ENCODE assay signal across 23 cellular contexts in genomic region chr2:74425523-74425922, GRCh38. TPM values are rescaled to one million over a fixed set of nuclear protein-coding genes. Genes with fewer than 3 reads are reported as not detected.
DNase-seq lines count a peak whose midpoint lies in the region; ATAC-seq and TF ChIP-seq lines count a peak whose summit lies in the region.
"Had no signal": no experiment of that assay in that cellular context is flagged by ENCODE, and none has a peak within 500 bp of the region (broad histone marks: within the 10 kb centered on the region; RNA-seq: fewer than 3 reads in every experiment).

No MANE protein-coding gene starts in this region.

- H3K9me3 ChIP-seq in HCT116 (ENCODE audit: control insufficient read depth in 1 of 2, insufficient read depth in 1 of 2, low read depth in 1 of 2, low read length in 2 of 2) (no peaks in the 10 kb centered on the region), endodermal cell (ENCODE audit: control insufficient read depth, low read length) (no peaks in the 10 kb centered on the region)
- H3K9me3 ChIP-seq: adrenal gland, heart right ventricle, upper lobe of left lung had no signal

- H3K36me3 ChIP-seq in HCT116 (ENCODE audit: control insufficient read depth in 1 of 2, insufficient read depth in 2 of 2, low read length in 2 of 2) (peaks cover 28 to 46% of the 10 kb centered on the region in 2 experiments), endodermal cell (ENCODE audit: control insufficient read depth, insufficient read depth, low read length) (peaks cover 60% of the 10 kb centered on the region)

- H3K36me3 Mint-ChIP-seq in endodermal cell (ENCODE audit: low read depth) (peaks cover 46% of the 10 kb centered on the region), nephron (ENCODE audit: low read depth) (peaks cover 49% of the 10 kb centered on the region)
- H3K36me3 Mint-ChIP-seq: natural killer cell treated with Interleukin-12 subunit alpha and Interleukin-12 subunit beta and Interleukin-15 and Interleukin-18, amount 100 ng/mL, for 72 hours had no signal

- no peaks in the 10 kb centered on the region for H4K20me1 ChIP-seq in HCT116 (ENCODE audit: insufficient read depth)

- H3K4me2 ChIP-seq in HCT116 (ENCODE audit: low read length), result no peak overlapping the region
- H3K4me2 ChIP-seq: PC-9 had no signal

- no peak overlapping the region for H3K27ac ChIP-seq in HCT116 (ENCODE audit: low read depth, low read length)
- no peak overlapping the region for H3K27ac ChIP-seq in endodermal cell (ENCODE audit: low read depth, low read length)
- H3K27ac ChIP-seq: adrenal gland, heart right ventricle, PC-9, SK-N-MC, upper lobe of left lung had no signal

- H2AFZ ChIP-seq in HCT116 (ENCODE audit: low read depth, low read length, poor library complexity, severe bottlenecking), result no peak overlapping the region
- H2AFZ ChIP-seq: PC-9 had no signal

- peak overlapping the region; percentile 63 for H3K27ac Mint-ChIP-seq in endodermal cell
- H3K27ac Mint-ChIP-seq in nephron, result peak overlapping the region in 2 of 3 experiments; percentile 9 to 48
- H3K27ac Mint-ChIP-seq: activated CD8-positive, alpha-beta memory T cell treated with anti-CD3 and anti-CD28 coated beads, Interleukin-2, amount 10 ng/mL, durations not matched to agents 7 days and 5 days; natural killer cell treated with Interleukin-12 subunit alpha and Interleukin-12 subunit beta and Interleukin-15 and Interleukin-18, amount 100 ng/mL, for 72 hours; stimulated activated naive B cell treated with anti-CD40 and anti-IgM and Interleukin-4, amounts not matched to agents 10 μg/mL and 1 μg/mL and 100 μg/mL, for 72 hours had no signal

- TF ChIP-seq RAD21 in HCT116 (IDR thresholded peaks at IDR 0.05; ENCODE audit: low read depth), result no peak

- POLR2A ChIA-PET in HCT116 (lab: Charles Lee) (no interaction called here), GM10248 (lab: Yijun Ruan, JAX) (no interaction called here)

- no peaks in the 10 kb centered on the region for H3K79me2 ChIP-seq in HCT116 (ENCODE audit: insufficient read depth, low read length)

- H3K27me3 ChIP-seq in HCT116 (ENCODE audit: insufficient read depth, low read length) (no peaks in the 10 kb centered on the region), endodermal cell (ENCODE audit: control insufficient read depth, insufficient read depth, low read length, poor library complexity, severe bottlenecking) (peaks cover under 1% of the 10 kb centered on the region)
- H3K27me3 ChIP-seq: adrenal gland, heart right ventricle, upper lobe of left lung had no signal

- H3K9ac ChIP-seq in HCT116 (ENCODE audit: low read length) (no peak overlapping the region), endodermal cell (ENCODE audit: extremely low read depth, low read length, poor library complexity, severe bottlenecking) (no peak overlapping the region)

- RAD21 ChIA-PET in HCT116 (lab: Charles Lee; ENCODE audit: low non-redundant PET in 1 of 2, low total read pairs in 2 of 2, uncharacterized antibody in 2 of 2, unreplicated experiment in 2 of 2), result no interaction called here

- no peak for TF ChIP-seq POLR2A in HCT116 (IDR thresholded peaks at IDR 0.05; ENCODE audit: borderline replicate concordance, extremely low read depth, insufficient read depth, insufficient read length)

- intact Hi-C loops in HCT116 (cut with micrococcal nuclease), result no loop called here

- no peak for ATAC-seq in HCT116
- ATAC-seq: activated CD8-positive, alpha-beta memory T cell treated with anti-CD3 and anti-CD28 coated beads, Interleukin-2, amount 10 ng/mL, durations not matched to agents 7 days and 5 days; heart right ventricle; natural killer cell treated with Interleukin-12 subunit alpha and Interleukin-12 subunit beta and Interleukin-15 and Interleukin-18, amount 100 ng/mL, for 72 hours; stimulated activated naive B cell treated with anti-CD40 and anti-IgM and Interleukin-4, amounts not matched to agents 10 μg/mL and 1 μg/mL and 100 μg/mL, for 72 hours had no signal

- H3K4me3 ChIP-seq in HCT116 (replicated peaks in 1 of 2; ENCODE audit: low read depth in 1 of 2, low read length in 2 of 2) (no peak overlapping the region), endodermal cell (ENCODE audit: low read length) (no peak overlapping the region)
- H3K4me3 ChIP-seq: adrenal gland, heart right ventricle, PC-9, SK-N-MC, upper lobe of left lung had no signal

- H3K27me3 Mint-ChIP-seq in endodermal cell (ENCODE audit: insufficient read depth), result peaks cover 19% of the 10 kb centered on the region
- H3K27me3 Mint-ChIP-seq in nephron (ENCODE audit: low read depth), result no peaks in the 10 kb centered on the region
- H3K27me3 Mint-ChIP-seq: CD4-positive, alpha-beta memory T cell; central memory CD8-positive, alpha-beta T cell; natural killer cell treated with Interleukin-12 subunit alpha and Interleukin-12 subunit beta and Interleukin-15 and Interleukin-18, amount 100 ng/mL, for 72 hours; stimulated activated naive B cell treated with anti-CD40 and anti-IgM and Interleukin-4, amounts not matched to agents 10 μg/mL and 1 μg/mL and 100 μg/mL, for 72 hours had no signal

- no peak overlapping the region for H3K4me3 Mint-ChIP-seq in endodermal cell
- H3K4me3 Mint-ChIP-seq in nephron, result no peak overlapping the region
- H3K4me3 Mint-ChIP-seq: activated CD8-positive, alpha-beta memory T cell treated with anti-CD3 and anti-CD28 coated beads, Interleukin-2, amount 10 ng/mL, durations not matched to agents 7 days and 5 days; central memory CD8-positive, alpha-beta T cell; natural killer cell treated with Interleukin-12 subunit alpha and Interleukin-12 subunit beta and Interleukin-15 and Interleukin-18, amount 100 ng/mL, for 72 hours; stimulated activated naive B cell treated with anti-CD40 and anti-IgM and Interleukin-4, amounts not matched to agents 10 μg/mL and 1 μg/mL and 100 μg/mL, for 72 hours had no signal

- no peaks in the 10 kb centered on the region for H3K9me3 Mint-ChIP-seq in endodermal cell
- H3K9me3 Mint-ChIP-seq in nephron, result no peaks in the 10 kb centered on the region
- H3K9me3 Mint-ChIP-seq: central memory CD8-positive, alpha-beta T cell; natural killer cell treated with Interleukin-12 subunit alpha and Interleukin-12 subunit beta and Interleukin-15 and Interleukin-18, amount 100 ng/mL, for 72 hours; stimulated activated naive B cell treated with anti-CD40 and anti-IgM and Interleukin-4, amounts not matched to agents 10 μg/mL and 1 μg/mL and 100 μg/mL, for 72 hours had no signal

- peaks cover 0 to 34% of the 10 kb centered on the region in 2 experiments; a peak in 3 of 4 replicates for H3K4me1 ChIP-seq in HCT116 (ENCODE audit: control insufficient read depth in 1 of 2, insufficient read depth in 2 of 2, low read length in 2 of 2)
- H3K4me1 ChIP-seq in endodermal cell (ENCODE audit: control insufficient read depth, insufficient read depth, low read length), result peaks cover 17% of the 10 kb centered on the region

- DNase-seq in A172 (ENCODE audit: low spot score) (peak; percentile 65), HCT116 (ENCODE audit: low read depth, low spot score) (no peak), endodermal cell (no peak), COR-L47 (lab: John Stamatoyannopoulos, UW) (no peak), NCI-H524 treated with DMSO at 0.1 percent for 48 hours (lab: John Stamatoyannopoulos, UW) (no peak), GM10248 (ENCODE audit: extremely low spot score) (no peak), AML-193 (lab: John Stamatoyannopoulos, UW) (no peak)
- DNase-seq: activated CD4-positive, alpha-beta T cell treated with anti-CD3 and anti-CD28 coated beads for 4 hours; activated CD8-positive, alpha-beta memory T cell treated with anti-CD3 and anti-CD28 coated beads, Interleukin-2, amount 10 ng/mL, durations not matched to agents 7 days and 5 days; adrenal gland; CD4-positive, alpha-beta memory T cell; DND-41; heart right ventricle; NCI-H1092 treated with DMSO at 0.1 percent for 48 hours; NCI-H69; stimulated activated naive B cell treated with anti-CD40 and anti-IgM and Interleukin-4, amounts not matched to agents 10 μg/mL and 1 μg/mL and 100 μg/mL, for 72 hours; T1000 had no signal

- WGBS in endodermal cell (ENCODE audit: insufficient coverage in 1 of 2, insufficient read length in 1 of 2), 2 experiments, result 93 to 100% methylated on average over 6 to 7 of the region's 7 CpGs

- CTCF ChIA-PET in HCT116 (lab: Charles Lee) (no interaction called here), GM10248 (lab: Yijun Ruan, JAX) (interaction anchor here (1.5 to 2.9 kb wide), 2 partner anchors 15 to 29 kb away, joined by 3 to 9 read pairs; partner anchors contain the start of gene INO80B)

- no peaks in the 10 kb centered on the region for H3K9me2 ChIP-seq in HCT116 (ENCODE audit: insufficient read depth)

- no TSS peak for BruUV-seq in HCT116 (replicated peaks; lab: Mats Ljungman, UMichigan)

- TF ChIP-seq CTCF in HCT116 (IDR thresholded peaks at IDR 0.05 in 2 of 3, conservative IDR thresholded peaks at IDR 0.05 in 1 of 3; ENCODE audit: borderline replicate concordance in 1 of 3, insufficient read depth in 1 of 3, low read depth in 2 of 3, low read length in 2 of 3), result no peak
- TF ChIP-seq CTCF in endodermal cell (conservative IDR thresholded peaks at IDR 0.05), result no peak
- TF ChIP-seq CTCF in nephron (IDR thresholded peaks at IDR 0.05; ENCODE audit: unreplicated experiment in 3 of 3), result no peak
- TF ChIP-seq CTCF in GM10248 (IDR thresholded peaks at IDR 0.05; ENCODE audit: control extremely low read depth, extremely low read depth, low read depth, missing control alignments), result no peak

- H3K4me1 Mint-ChIP-seq in endodermal cell (peaks cover 41% of the 10 kb centered on the region), nephron (peaks cover 14% of the 10 kb centered on the region)

RNA-seq across cellular contexts. Expression of gene WDR54, which starts 4.0 kb away (rescaled TPM):
- total RNA-seq in A172 (2014; rRNA removed; shearing (Covaris generic)), result 72.9 and 84.5 TPM in 2 replicates
- 54.9 TPM for total RNA-seq in HCT116 (2021; ENCODE audit: unreplicated experiment)
- polyA plus RNA-seq in HCT116 (2012), result 133 and 138 TPM in 2 replicates
- total RNA-seq in endodermal cell, result 10 to 100 TPM; 43.1 to 69.4 TPM
- polyA plus RNA-seq in endodermal cell (2013, experiment 1 of 2), result 75.7 TPM
- 65.9 TPM for polyA plus RNA-seq in endodermal cell (2013, experiment 2 of 2)

RNA-seq across cellular contexts. Expression of gene C2orf81, which starts 4.1 kb away (rescaled TPM):
- total RNA-seq in A172 (2014; rRNA removed; shearing (Covaris generic)), result 2.3 and 3.5 TPM in 2 replicates
- 6.5 TPM for total RNA-seq in HCT116 (2021; ENCODE audit: unreplicated experiment)
- polyA plus RNA-seq in HCT116 (2012), result 2.7 and 3.4 TPM in 2 replicates
- 1 to 10 TPM; 3.8 to 4.8 TPM for total RNA-seq in endodermal cell
- polyA plus RNA-seq in endodermal cell (2013, experiment 1 of 2), result 6.2 TPM
- 4.3 TPM for polyA plus RNA-seq in endodermal cell (2013, experiment 2 of 2)

RNA-seq across cellular contexts. Expression of gene RTKN, which starts 16.2 kb away (rescaled TPM):
- total RNA-seq in A172 (2014; rRNA removed; shearing (Covaris generic)), result 23.1 and 33.3 TPM in 2 replicates
- 94.0 TPM for total RNA-seq in HCT116 (2021; ENCODE audit: unreplicated experiment)
- polyA plus RNA-seq in HCT116 (2012), result 50.7 and 61.0 TPM in 2 replicates
- total RNA-seq in endodermal cell, result 100 to 1,000 TPM in 1 of 2 donors, 10 to 100 TPM in 1; 83.6 to 117 TPM
- polyA plus RNA-seq in endodermal cell (2013, experiment 1 of 2), result 35.7 TPM
- 34.4 TPM for polyA plus RNA-seq in endodermal cell (2013, experiment 2 of 2)
- total RNA-seq: CD4-positive, alpha-beta memory T cell had no signal

RNA-seq across cellular contexts. Expression of gene INO80B, which starts 29.4 kb away (rescaled TPM):
- 5.9 and 7.9 TPM in 2 replicates for total RNA-seq in A172 (2014; rRNA removed; shearing (Covaris generic))
- total RNA-seq in HCT116 (2021; ENCODE audit: unreplicated experiment) (24.0 TPM), endodermal cell (10 to 100 TPM; 23.9 to 38.8 TPM)
- polyA plus RNA-seq in HCT116 (2012), result 14.3 and 14.7 TPM in 2 replicates
- polyA plus RNA-seq in endodermal cell (2013, experiment 1 of 2), result 23.4 TPM
- polyA plus RNA-seq in endodermal cell (2013, experiment 2 of 2), result 17.1 TPM

RNA-seq across cellular contexts. Expression of gene WBP1, which starts 32.7 kb away (rescaled TPM):
- total RNA-seq in A172 (2014; rRNA removed; shearing (Covaris generic)), result 49.0 and 52.3 TPM in 2 replicates
- total RNA-seq in HCT116 (2021; ENCODE audit: unreplicated experiment), result 64.7 TPM
- polyA plus RNA-seq in HCT116 (2012), result 83.4 and 85.0 TPM in 2 replicates
- total RNA-seq in endodermal cell, result 100 to 1,000 TPM; 110 to 116 TPM
- 121 TPM for polyA plus RNA-seq in endodermal cell (2013, experiment 1 of 2)
- polyA plus RNA-seq in endodermal cell (2013, experiment 2 of 2), result 102 TPM
